Comparison of ENCODE assay signal across 12 cellular contexts in the genomic region with DNA sequence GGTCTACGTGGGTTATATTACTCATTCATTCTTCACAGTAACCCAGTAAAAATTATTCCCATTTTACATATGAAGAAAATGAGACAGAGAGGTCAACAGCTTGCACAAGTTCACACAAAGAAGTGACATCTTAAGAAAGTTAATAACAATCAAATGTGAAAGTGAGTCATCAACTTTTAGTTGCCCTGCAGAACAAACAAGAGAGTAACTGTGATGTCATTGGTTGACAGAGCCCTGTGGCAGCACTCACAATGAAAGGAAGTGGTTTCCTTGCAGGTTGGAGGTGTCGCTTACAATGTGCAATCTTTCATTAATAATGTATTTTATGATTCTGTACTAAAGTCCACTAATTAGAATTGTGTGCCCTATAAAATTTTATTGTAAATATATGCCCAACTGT.
DNase-seq lines count a peak whose midpoint lies in the region; ATAC-seq and TF ChIP-seq lines count a peak whose summit lies in the region.
"Had no signal": no experiment of that assay in that cellular context is flagged by ENCODE, and none has a peak within 500 bp of the region (broad histone marks: within the 10 kb centered on the region; RNA-seq: fewer than 3 reads in every experiment).

No MANE protein-coding gene starts in this region.

- H3K27ac ChIP-seq in CD4-positive, alpha-beta memory T cell (ENCODE audit: low read depth, low read length): no peak overlapping the region
- H3K27ac ChIP-seq in upper lobe of left lung: no peak overlapping the region
- H3K27ac ChIP-seq: brain microvascular endothelial cell, parathyroid adenoma had no signal

- CTCF ChIA-PET in CD4-positive, alpha-beta memory T cell (lab: Charles Lee; ENCODE audit: partially characterized antibody): interaction anchor here (1.7 kb wide), 1 partner anchor 24 kb away, joined by 4 read pairs; no protein-coding TSS in a partner anchor
- CTCF ChIA-PET in activated CD8-positive, alpha-beta T cell treated with anti-CD3 and anti-CD28 coated beads for 36 hours (lab: Charles Lee): interaction anchor here (1.9 kb wide), 1 partner anchor 25 kb away, joined by 8 read pairs; no protein-coding TSS in a partner anchor

- peaks cover 0 to 6% (median 1%) of the 10 kb centered on the region in 8 donors for H3K9me3 Mint-ChIP-seq in CD4-positive, alpha-beta memory T cell
- H3K9me3 Mint-ChIP-seq in activated CD8-positive, alpha-beta T cell treated with anti-CD3 and anti-CD28 coated beads for 36 hours: peaks cover 2% of the 10 kb centered on the region

- H3K27me3 ChIP-seq in CD4-positive, alpha-beta memory T cell (ENCODE audit: insufficient read depth, low read length): no peaks in the 10 kb centered on the region
- H3K27me3 ChIP-seq in upper lobe of left lung: no peaks in the 10 kb centered on the region
- H3K27me3 ChIP-seq: brain microvascular endothelial cell had no signal

- H3K27ac Mint-ChIP-seq in CD4-positive, alpha-beta memory T cell: peak overlapping the region in 3 of 7 donors; percentile 37 to 81 (median 64)
- no peak overlapping the region for H3K27ac Mint-ChIP-seq in activated CD8-positive, alpha-beta T cell treated with anti-CD3 and anti-CD28 coated beads for 36 hours

- no peak for TF ChIP-seq POLR2A in GM18505 (IDR thresholded peaks at IDR 0.05; ENCODE audit: borderline replicate concordance, extremely low read depth, insufficient read depth, insufficient read length)
- no peak for TF ChIP-seq POLR2A in upper lobe of left lung (IDR thresholded peaks at IDR 0.05)

- TF ChIP-seq CTCF in activated CD8-positive, alpha-beta T cell treated with anti-CD3 and anti-CD28 coated beads for 36 hours (IDR thresholded peaks at IDR 0.05): no peak
- TF ChIP-seq CTCF in upper lobe of left lung (IDR thresholded peaks at IDR 0.05): no peak

- H3K4me1 Mint-ChIP-seq in CD4-positive, alpha-beta memory T cell: peaks cover 10 to 16% (median 12%) of the 10 kb centered on the region in 4 donors
- H3K4me1 Mint-ChIP-seq in activated CD8-positive, alpha-beta T cell treated with anti-CD3 and anti-CD28 coated beads for 36 hours (ENCODE audit: low read depth): peaks cover 4% of the 10 kb centered on the region

- DNase-seq in CD4-positive, alpha-beta memory T cell: peak; percentile 22 to 53 (median 50)
- peak; percentile 50 for DNase-seq in activated CD8-positive, alpha-beta T cell treated with anti-CD3 and anti-CD28 coated beads for 36 hours
- DNase-seq in NCI-H2227 (lab: John Stamatoyannopoulos, UW; ENCODE audit: unreplicated experiment) (no peak), DMS153 treated with DMSO at 0.1 percent for 48 hours (lab: John Stamatoyannopoulos, UW; ENCODE audit: unreplicated experiment) (no peak), upper lobe of left lung (no peak), nucleus accumbens (lab: John Stamatoyannopoulos, UW) (no peak)
- DNase-seq: brain microvascular endothelial cell, left colon, NCI-H1105 treated with DMSO at 0.1 percent for 48 hours had no signal

- no peaks in the 10 kb centered on the region for H3K27me3 Mint-ChIP-seq in CD4-positive, alpha-beta memory T cell
- no peaks in the 10 kb centered on the region for H3K27me3 Mint-ChIP-seq in activated CD8-positive, alpha-beta T cell treated with anti-CD3 and anti-CD28 coated beads for 36 hours

- POLR2A ChIA-PET in CD4-positive, alpha-beta memory T cell (lab: Charles Lee; ENCODE audit: partially characterized antibody): no interaction called here
- POLR2A ChIA-PET in activated CD8-positive, alpha-beta T cell treated with anti-CD3 and anti-CD28 coated beads for 36 hours (lab: Charles Lee): no interaction called here

- peaks cover 0 to 4% of the 10 kb centered on the region in 2 donors for H3K36me3 Mint-ChIP-seq in CD4-positive, alpha-beta memory T cell
- H3K36me3 Mint-ChIP-seq in activated CD8-positive, alpha-beta T cell treated with anti-CD3 and anti-CD28 coated beads for 36 hours (ENCODE audit: low read depth): no peaks in the 10 kb centered on the region

- ATAC-seq in GM18505 (IDR thresholded peaks at IDR 0.05; ENCODE audit: unreplicated experiment) (peak; percentile 69), HG03354 (IDR thresholded peaks at IDR 0.05; ENCODE audit: poor library complexity, severe bottlenecking, unreplicated experiment) (peak; percentile 65), upper lobe of left lung (ENCODE audit: low FRiP score in 2 of 2) (no peak)
- ATAC-seq in activated CD8-positive, alpha-beta T cell treated with anti-CD3 and anti-CD28 coated beads for 36 hours: peak; percentile 97
- ATAC-seq: left colon had no signal

- WGBS in upper lobe of left lung, 2 donors: 62 to 72% methylated on average over 2 of the region's 2 CpGs

- intact Hi-C loops in CD4-positive, alpha-beta memory T cell (cut with micrococcal nuclease): no loop called here
- intact Hi-C loops in activated CD8-positive, alpha-beta T cell treated with anti-CD3 and anti-CD28 coated beads for 36 hours (cut with micrococcal nuclease): no loop called here

- TF ChIP-seq EP300 in upper lobe of left lung (IDR thresholded peaks at IDR 0.05): no peak

- peak overlapping the region in 4 of 8 donors; percentile 12 to 64 (median 42) for H3K4me3 Mint-ChIP-seq in CD4-positive, alpha-beta memory T cell
- H3K4me3 Mint-ChIP-seq in activated CD8-positive, alpha-beta T cell treated with anti-CD3 and anti-CD28 coated beads for 36 hours: no peak overlapping the region

- H3K4me1 ChIP-seq in CD4-positive, alpha-beta memory T cell (ENCODE audit: insufficient read depth, low read length): peaks cover 6% of the 10 kb centered on the region
- H3K4me1 ChIP-seq in upper lobe of left lung: no peaks in the 10 kb centered on the region
- H3K4me1 ChIP-seq: parathyroid adenoma had no signal

- H3K36me3 ChIP-seq in CD4-positive, alpha-beta memory T cell (ENCODE audit: insufficient read depth, low read length): no peaks in the 10 kb centered on the region
- no peaks in the 10 kb centered on the region for H3K36me3 ChIP-seq in upper lobe of left lung
- H3K36me3 ChIP-seq: brain microvascular endothelial cell had no signal

- H3K4me3 ChIP-seq in CD4-positive, alpha-beta memory T cell (ENCODE audit: low read length in 2 of 2): no peak overlapping the region
- no peak overlapping the region for H3K4me3 ChIP-seq in upper lobe of left lung

- no peaks in the 10 kb centered on the region for H3K9me3 ChIP-seq in CD4-positive, alpha-beta memory T cell (ENCODE audit: control insufficient read depth in 1 of 2, low read length in 2 of 2)
- H3K9me3 ChIP-seq in upper lobe of left lung: no peaks in the 10 kb centered on the region

Comparison
In these comparisons a context has a peak if more than half of its experiments do, and no peak if none do; other contexts are left out.
1. DNase-seq: peak in CD4-positive, alpha-beta memory T cell (5 of 5) and activated CD8-positive, alpha-beta T cell treated with anti-CD3 and anti-CD28 coated beads for 36 hours (single experiment); none in NCI-H2227 (single experiment), DMS153 treated with DMSO at 0.1 percent for 48 hours (single experiment), upper lobe of left lung (0 of 2) and nucleus accumbens (0 of 56).
2. ATAC-seq: peak in GM18505 (single experiment), HG03354 (single experiment) and activated CD8-positive, alpha-beta T cell treated with anti-CD3 and anti-CD28 coated beads for 36 hours (single experiment); none in upper lobe of left lung (0 of 2).